Comparison of ENCODE assay signal across 8 cellular contexts in the genomic region with DNA sequence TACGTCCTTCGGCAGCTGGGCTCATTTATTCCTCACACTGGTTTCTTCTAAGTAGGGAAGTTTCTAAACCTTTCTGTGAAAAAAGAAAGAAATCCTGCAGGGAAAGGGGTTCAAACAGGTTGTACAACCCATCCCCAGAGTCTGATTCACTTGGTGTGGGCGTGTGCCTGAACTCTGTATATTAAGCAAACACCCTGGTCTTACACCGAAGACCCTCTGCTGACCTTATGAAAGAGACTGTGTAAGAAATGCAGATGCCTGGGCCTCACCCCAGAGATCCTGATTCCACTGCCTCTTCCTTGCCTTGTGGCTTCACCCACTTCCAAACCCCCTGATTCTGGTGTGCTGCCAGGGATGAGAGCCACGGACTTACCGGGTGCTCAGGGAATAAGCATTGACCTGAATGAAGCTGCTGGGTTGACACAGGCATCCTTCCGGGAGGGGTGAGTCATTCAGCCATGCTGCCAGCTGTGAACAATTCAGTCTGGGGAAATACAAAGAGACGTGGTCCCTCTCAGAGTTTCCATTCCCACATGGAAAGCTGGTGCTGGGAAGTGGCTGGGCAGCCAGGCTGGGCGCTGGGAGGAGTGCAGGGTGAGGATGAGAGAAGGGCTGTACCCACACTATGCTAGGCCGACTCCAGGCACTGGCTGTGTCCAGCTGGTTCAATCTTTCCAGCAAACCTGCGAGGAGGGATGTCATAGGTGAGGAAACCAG. TPM values are rescaled to one million over a fixed set of nuclear protein-coding genes. Genes with fewer than 3 reads are reported as not detected.
DNase-seq lines count a peak whose midpoint lies in the region; ATAC-seq, FAIRE-seq and TF ChIP-seq lines count a peak whose summit lies in the region.

No MANE protein-coding gene starts in this region.

- no peaks in the 10 kb centered on the region for H4K20me1 ChIP-seq in H1 (replicated peaks in 1 of 2; ENCODE audit: control insufficient read depth in 1 of 2, insufficient read depth in 2 of 2, low read length in 2 of 2)

- CTCF ChIA-PET in H1 (lab: Charles Lee; ENCODE audit: partially characterized antibody), result interaction anchor here (0.6 to 1.4 kb wide), 8 partner anchors 12 to 98 kb away, joined by 3 to 6 read pairs (median 3); no protein-coding TSS in a partner anchor

- no peak overlapping the region for H3K4me3 ChIP-seq in AG10803 (ENCODE audit: low read length)
- H3K4me3 ChIP-seq in H1 (ENCODE audit: extremely low read depth in 1 of 4, insufficient read depth in 2 of 4, low read depth in 3 of 4, low read length in 4 of 4), result no peak overlapping the region
- no peak overlapping the region for H3K4me3 ChIP-seq in muscle layer of duodenum (ENCODE audit: low read depth in 1 of 2, low read length in 2 of 2)

- peak overlapping the region; percentile 7 to 26; a peak in 2 of 4 replicates for H3K4me2 ChIP-seq in H1 (ENCODE audit: insufficient read depth in 1 of 2, low read depth in 2 of 2, low read length in 2 of 2)

- POLR2A ChIA-PET in H1 (lab: Charles Lee; ENCODE audit: partially characterized antibody), result interaction anchor here (0.7 to 2.2 kb wide), 7 partner anchors 20 to 318 kb away, joined by 3 to 10 read pairs (median 3); a partner anchor contains a TSS

- TF ChIP-seq CTCF in AG10803 (conservative IDR thresholded peaks at IDR 0.05; ENCODE audit: low read length) (no peak), H1 (IDR thresholded peaks at IDR 0.05; ENCODE audit: control extremely low read depth in 1 of 3, insufficient read depth in 1 of 3, low read depth in 1 of 3, low read length in 3 of 3) (no peak)

- H2AFZ ChIP-seq in H1 (ENCODE audit: low read length), result peak overlapping the region; percentile 28; the same call in 1 of the 2 replicates

- no peaks in the 10 kb centered on the region for H3K27me3 ChIP-seq in H1 (replicated peaks in 1 of 4; ENCODE audit: control insufficient read depth in 3 of 4, extremely low read depth in 1 of 4, insufficient read depth in 3 of 4, low read length in 3 of 4)
- no peaks in the 10 kb centered on the region for H3K27me3 ChIP-seq in muscle layer of duodenum (ENCODE audit: low read depth, low read length)

- ATAC-seq in GM18520 (IDR thresholded peaks at IDR 0.05; ENCODE audit: unreplicated experiment) (no peak), GM19324 (IDR thresholded peaks at IDR 0.05; ENCODE audit: low FRiP score, unreplicated experiment) (no peak)

- TF ChIP-seq POLR2A in H1 (IDR thresholded peaks at IDR 0.05; ENCODE audit: control extremely low read depth in 1 of 2, low read depth in 2 of 2, low read length in 2 of 2), result no peak
- TF ChIP-seq POLR2A in GM12891 (IDR thresholded peaks at IDR 0.05; ENCODE audit: low read depth, low read length), result no peak

- H4K5ac ChIP-seq in H1 (ENCODE audit: insufficient read length, low read depth, low read length), result no peak overlapping the region

- no peak overlapping the region; the same call in 1 of the 2 replicates for H3K18ac ChIP-seq in H1 (ENCODE audit: extremely low read depth, low read length)

- H3K56ac ChIP-seq in H1 (replicated peaks; ENCODE audit: insufficient read length, low read depth, low read length), result no peak overlapping the region

- no peak overlapping the region for H4K91ac ChIP-seq in H1 (replicated peaks; ENCODE audit: insufficient read length, low read length)

- DNase-seq in AG10803 (ENCODE audit: low read depth), result peak; percentile 88
- peak; percentile 15 for DNase-seq in MV-4-11 (lab: John Stamatoyannopoulos, UW)
- no peak for DNase-seq in H1 (ENCODE audit: low read depth in 1 of 2, low spot score in 2 of 2)
- DNase-seq in SKM-1 treated with dmso at 0.1 percent for 144 hours (lab: John Stamatoyannopoulos, UW; ENCODE audit: unreplicated experiment), result no peak
- no peak for DNase-seq in GM12891 (ENCODE audit: insufficient read length, low spot score)

- H3K23ac ChIP-seq in H1 (ENCODE audit: insufficient read length), result no peak overlapping the region

- no peak overlapping the region for H3K4ac ChIP-seq in H1 (replicated peaks; ENCODE audit: insufficient read length, low read depth, low read length)

- H2BK15ac ChIP-seq in H1 (ENCODE audit: low read length), result peak overlapping the region; percentile 10; the same call in 1 of the 2 replicates

- no peak overlapping the region for H2BK20ac ChIP-seq in H1 (ENCODE audit: low read length)

- TF ChIP-seq EP300 in H1 (IDR thresholded peaks at IDR 0.05; ENCODE audit: borderline replicate concordance in 1 of 2, low read depth in 2 of 2, low read length in 2 of 2), result no peak

- H3K14ac ChIP-seq in H1 (ENCODE audit: insufficient read length), result no peak overlapping the region

- no peaks in the 10 kb centered on the region; the same call in 1 of the 2 replicates for H3K23me2 ChIP-seq in H1 (ENCODE audit: low read depth, low read length)

- WGBS in H1 (ENCODE audit: extremely low coverage in 1 of 2, insufficient coverage in 1 of 2, insufficient read length in 1 of 2, insufficient replicate concordance in 2 of 2, low coverage in 1 of 2, low lambda C conversion rate in 2 of 2, missing lambda C conversion rate in 1 of 2), 2 experiments, result 65% methylated on average over 11 of the region's 11 CpGs; no CpG with 5 or more reads in 1 of the 2 experiments

- no peaks in the 10 kb centered on the region for H3K79me2 ChIP-seq in H1 (ENCODE audit: control insufficient read depth in 1 of 2, insufficient read depth in 2 of 2, low read length in 2 of 2)

- H3K4me1 ChIP-seq in H1 (replicated peaks in 1 of 4; ENCODE audit: control insufficient read depth in 3 of 4, insufficient read depth in 4 of 4, low read length in 3 of 4) (peaks cover 3 to 18% (median 11%) of the 10 kb centered on the region in 4 experiments), muscle layer of duodenum (ENCODE audit: control insufficient read depth in 1 of 2, insufficient read depth in 2 of 2, low read length in 2 of 2) (peaks cover 0 to 4% of the 10 kb centered on the region in 2 donors)

- no peak overlapping the region for H2BK5ac ChIP-seq in H1 (ENCODE audit: low read depth, low read length)

- no peak overlapping the region for H2AK5ac ChIP-seq in H1 (ENCODE audit: low read depth, low read length)

- no peak overlapping the region for H4K8ac ChIP-seq in H1 (ENCODE audit: extremely low read depth, insufficient read depth, low read length)

- no peak overlapping the region for H2BK120ac ChIP-seq in H1 (replicated peaks; ENCODE audit: low read depth, low read length)

- no peak overlapping the region for H3K9ac ChIP-seq in H1 (replicated peaks in 1 of 4; ENCODE audit: extremely low read depth in 1 of 4, low read depth in 3 of 4, low read length in 3 of 4)

- H3K27ac ChIP-seq in H1 (ENCODE audit: low read depth, low read length) (no peak overlapping the region), muscle layer of duodenum (ENCODE audit: low read length) (peak overlapping the region; percentile 67)

- H3K79me1 ChIP-seq in H1 (ENCODE audit: low read depth, low read length), result no peaks in the 10 kb centered on the region

- no peak for FAIRE-seq in H1 (lab: Jason Lieb, UNC)
- no peak for FAIRE-seq in GM12891 (lab: Jason Lieb, UNC)

- no peaks in the 10 kb centered on the region for H3K36me3 ChIP-seq in H1 (ENCODE audit: control insufficient read depth in 2 of 4, insufficient read depth in 4 of 4, low read length in 3 of 4)
- no peaks in the 10 kb centered on the region for H3K36me3 ChIP-seq in muscle layer of duodenum (ENCODE audit: control insufficient read depth in 1 of 2, insufficient read depth in 2 of 2, low read length in 2 of 2)

- H3K9me3 ChIP-seq in H1 (ENCODE audit: insufficient read depth in 2 of 2, low read depth in 1 of 2, low read length in 1 of 2) (no peaks in the 10 kb centered on the region), muscle layer of duodenum (ENCODE audit: control insufficient read depth in 1 of 2, low read length in 2 of 2) (no peaks in the 10 kb centered on the region)

- TF ChIP-seq RAD21 in H1 (IDR thresholded peaks at IDR 0.05 in 1 of 2, conservative IDR thresholded peaks at IDR 0.05 in 1 of 2; ENCODE audit: low read depth in 2 of 2, low read length in 2 of 2), result no peak; a peak in 1 of 4 replicates

- peak overlapping the region; percentile 3; the same call in 1 of the 2 replicates for H2BK12ac ChIP-seq in H1 (ENCODE audit: low read depth, low read length)

TF ChIP-seq in H1, 55 proteins besides CTCF, POLR2A, EP300 and RAD21 (continues in another document):
- TF ChIP-seq, protein P1, sequence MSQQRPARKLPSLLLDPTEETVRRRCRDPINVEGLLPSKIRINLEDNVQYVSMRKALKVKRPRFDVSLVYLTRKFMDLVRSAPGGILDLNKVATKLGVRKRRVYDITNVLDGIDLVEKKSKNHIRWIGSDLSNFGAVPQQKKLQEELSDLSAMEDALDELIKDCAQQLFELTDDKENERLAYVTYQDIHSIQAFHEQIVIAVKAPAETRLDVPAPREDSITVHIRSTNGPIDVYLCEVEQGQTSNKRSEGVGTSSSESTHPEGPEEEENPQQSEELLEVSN (IDR thresholded peaks at IDR 0.05), result no peak

TF ChIP-seq in GM12891, 5 proteins besides CTCF, POLR2A, EP300 and RAD21:
- TF ChIP-seq POLR2AphosphoS5 (IDR thresholded peaks at IDR 0.05; ENCODE audit: low read depth, low read length) (no peak), TAF1 (IDR thresholded peaks at IDR 0.05; ENCODE audit: low read depth, low read length) (no peak), SPI1 (IDR thresholded peaks at IDR 0.05; ENCODE audit: low read depth, low read length) (no peak), PAX5 (IDR thresholded peaks at IDR 0.05; ENCODE audit: insufficient read depth, low read length, severe bottlenecking) (no peak), POU2F2 (IDR thresholded peaks at IDR 0.05; ENCODE audit: low read depth, low read length) (no peak)
TF ChIP-seq in GM12891: peak in this region for 0.

RNA-seq across cellular contexts. Expression of a gene that starts 26.5 kb away (rescaled TPM):
- 253 and 262 TPM in 2 replicates for total RNA-seq in H1 (2021; fragmentation: NEBNext Ultra II Directional; extraction: Animal tissue kit (Norgen Biotek cat#: 25700))
- polyA plus RNA-seq in H1 (2011; rRNA removed), result 236 and 302 TPM in 2 replicates
- 181 TPM for polyA plus RNA-seq in H1 (2011; cell fraction: cytosol; rRNA removed)
- polyA plus RNA-seq in H1 (2011; cell fraction: nucleus; rRNA removed), result 508 TPM
- 230 to 270 TPM (median 252 TPM) in 4 replicates for polyA plus RNA-seq in H1 (2012, experiment 1 of 2)
- polyA plus RNA-seq in H1 (2012, experiment 2 of 2), result 133 TPM
- polyA plus RNA-seq in H1 (2013, experiment 1 of 2), result 162 TPM
- 147 TPM for polyA plus RNA-seq in H1 (2013, experiment 2 of 2)
- polyA minus RNA-seq in H1 (2011; rRNA and poly(A)+ RNA removed), result 205 and 224 TPM in 2 replicates
- 222 TPM for polyA minus RNA-seq in H1 (2011; cell fraction: cytosol; rRNA and poly(A)+ RNA removed)
- polyA minus RNA-seq in H1 (2011; cell fraction: nucleus; rRNA and poly(A)+ RNA removed), result 201 TPM
- polyA plus RNA-seq in GM12891 (2012; ENCODE audit: low read depth, missing spikeins), result 1.3 TPM

Comparison
In these comparisons a context has a peak if more than half of its experiments do, and no peak if none do; other contexts are left out.
1. DNase-seq: peak in AG10803 (single experiment) and MV-4-11 (single experiment); none in H1 (0 of 2), SKM-1 treated with dmso at 0.1 percent for 144 hours (single experiment) and GM12891 (single experiment).